Comparison of ENCODE assay signal across 8 cellular contexts in genomic region chr11:65502852-65503603, GRCh38. TPM values are rescaled to one million over a fixed set of nuclear protein-coding genes. Genes with fewer than 3 reads are reported as not detected.
DNase-seq lines count a peak whose midpoint lies in the region; ATAC-seq and TF ChIP-seq lines count a peak whose summit lies in the region.

No MANE protein-coding gene starts in this region.

- peak; percentile 64 for DNase-seq in CMK (ENCODE audit: low read depth)
- DNase-seq in NAMALWA (ENCODE audit: low spot score), result peak; percentile 46
- DNase-seq in effector memory CD4-positive, alpha-beta T cell, result no peak
- DNase-seq in neural progenitor cell (ENCODE audit: low spot score), result no peak
- no peak for DNase-seq in natural killer cell treated with Interleukin-12 subunit alpha and Interleukin-12 subunit beta and Interleukin-15 and Interleukin-18, amount 100 ng/mL, for 72 hours (ENCODE audit: low spot score)
- DNase-seq in DMS114 treated with DMSO at 0.1 percent for 48 hours (lab: John Stamatoyannopoulos, UW; ENCODE audit: unreplicated experiment), result no peak
- DNase-seq in activated CD8-positive, alpha-beta memory T cell treated with anti-CD3 and anti-CD28 coated beads, Interleukin-2, amount 50 U/mL, for 4 hours, result no peak

- peaks cover 27% of the 10 kb centered on the region for H3K36me3 Mint-ChIP-seq in neural progenitor cell
- peaks cover 31% of the 10 kb centered on the region for H3K36me3 Mint-ChIP-seq in natural killer cell treated with Interleukin-12 subunit alpha and Interleukin-12 subunit beta and Interleukin-15 and Interleukin-18, amount 100 ng/mL, for 72 hours

- H3K4me1 ChIP-seq in effector memory CD4-positive, alpha-beta T cell (ENCODE audit: control insufficient read depth, insufficient read depth, low read length, poor library complexity, severe bottlenecking), result peaks cover 31% of the 10 kb centered on the region
- peaks cover 7% of the 10 kb centered on the region for H3K4me1 ChIP-seq in neural progenitor cell

- no peak for TF ChIP-seq CTCF in neural progenitor cell (IDR thresholded peaks at IDR 0.05)

- H3F3A ChIP-seq in neural progenitor cell (ENCODE audit: low read depth), result peaks cover 98% of the 10 kb centered on the region

- peaks cover 34% of the 10 kb centered on the region for H3K4me1 Mint-ChIP-seq in neural progenitor cell
- H3K4me1 Mint-ChIP-seq in natural killer cell treated with Interleukin-12 subunit alpha and Interleukin-12 subunit beta and Interleukin-15 and Interleukin-18, amount 100 ng/mL, for 72 hours (ENCODE audit: low read depth in 2 of 2), result peaks cover 49 to 64% of the 10 kb centered on the region in 2 donors

- H3K9ac ChIP-seq in neural progenitor cell, result peak overlapping the region; percentile 100

- no peaks in the 10 kb centered on the region for H3K9me3 ChIP-seq in effector memory CD4-positive, alpha-beta T cell (ENCODE audit: control insufficient read depth, low read length)
- H3K9me3 ChIP-seq in neural progenitor cell (ENCODE audit: low read depth), result no peaks in the 10 kb centered on the region

- H3K79me2 ChIP-seq in neural progenitor cell (ENCODE audit: low read depth), result peaks cover 100% of the 10 kb centered on the region

- peak overlapping the region; percentile 16 for H3K27ac Mint-ChIP-seq in neural progenitor cell
- no peak overlapping the region for H3K27ac Mint-ChIP-seq in natural killer cell treated with Interleukin-12 subunit alpha and Interleukin-12 subunit beta and Interleukin-15 and Interleukin-18, amount 100 ng/mL, for 72 hours

- H3K4me3 Mint-ChIP-seq in neural progenitor cell, result no peak overlapping the region
- H3K4me3 Mint-ChIP-seq in natural killer cell treated with Interleukin-12 subunit alpha and Interleukin-12 subunit beta and Interleukin-15 and Interleukin-18, amount 100 ng/mL, for 72 hours, result no peak overlapping the region

- H3K4me3 ChIP-seq in effector memory CD4-positive, alpha-beta T cell (ENCODE audit: insufficient read depth, low read depth, low read length, poor library complexity, severe bottlenecking), result peak overlapping the region; percentile 85
- peak overlapping the region; percentile 93 for H3K4me3 ChIP-seq in neural progenitor cell

- peaks cover 28% of the 10 kb centered on the region for H3K27me3 Mint-ChIP-seq in neural progenitor cell (ENCODE audit: insufficient read depth, low read depth)
- H3K27me3 Mint-ChIP-seq in natural killer cell treated with Interleukin-12 subunit alpha and Interleukin-12 subunit beta and Interleukin-15 and Interleukin-18, amount 100 ng/mL, for 72 hours, result no peaks in the 10 kb centered on the region

- H3K4me2 ChIP-seq in neural progenitor cell, result peak overlapping the region; percentile 98

- H3K36me3 ChIP-seq in effector memory CD4-positive, alpha-beta T cell (ENCODE audit: control insufficient read depth, insufficient read depth, low read length), result peaks cover 61% of the 10 kb centered on the region
- peaks cover 72% of the 10 kb centered on the region for H3K36me3 ChIP-seq in neural progenitor cell

- no peak for ATAC-seq in natural killer cell treated with Interleukin-12 subunit alpha and Interleukin-12 subunit beta and Interleukin-15 and Interleukin-18, amount 100 ng/mL, for 72 hours
- ATAC-seq in HG03159 (IDR thresholded peaks at IDR 0.05; ENCODE audit: unreplicated experiment), result no peak

- H2AFZ ChIP-seq in neural progenitor cell (replicated peaks), result no peak overlapping the region

- H3K9me3 Mint-ChIP-seq in neural progenitor cell, result peaks cover 4% of the 10 kb centered on the region
- H3K9me3 Mint-ChIP-seq in natural killer cell treated with Interleukin-12 subunit alpha and Interleukin-12 subunit beta and Interleukin-15 and Interleukin-18, amount 100 ng/mL, for 72 hours, result no peaks in the 10 kb centered on the region

- peak overlapping the region; percentile 98 for H3K27ac ChIP-seq in effector memory CD4-positive, alpha-beta T cell (ENCODE audit: insufficient read depth, low read length, poor library complexity, severe bottlenecking)
- H3K27ac ChIP-seq in neural progenitor cell, result peak overlapping the region; percentile 15

- H4K20me1 ChIP-seq in neural progenitor cell (ENCODE audit: low read depth), result peaks cover 91% of the 10 kb centered on the region

- no peaks in the 10 kb centered on the region for H3K27me3 ChIP-seq in effector memory CD4-positive, alpha-beta T cell (replicated peaks; ENCODE audit: control insufficient read depth, insufficient read depth, low read length, poor library complexity, severe bottlenecking)
- H3K27me3 ChIP-seq in neural progenitor cell, result no peaks in the 10 kb centered on the region

RNA-seq across cellular contexts. Expression of gene MALAT1, which starts 4.2 kb away (rescaled TPM):
- total RNA-seq in neural progenitor cell (ENCODE audit: low replicate concordance), result 5,397 and 9,030 TPM in 2 replicates
- total RNA-seq in natural killer cell treated with Interleukin-12 subunit alpha and Interleukin-12 subunit beta and Interleukin-15 and Interleukin-18, amount 100 ng/mL, for 72 hours, result 1,000 to 10,000 TPM; 6,610 to 7,236 TPM

RNA-seq across cellular contexts. Expression of gene SCYL1, which starts 21.9 kb away (rescaled TPM):
- total RNA-seq in neural progenitor cell (ENCODE audit: low replicate concordance), result 16.9 and 45.2 TPM in 2 replicates
- total RNA-seq in natural killer cell treated with Interleukin-12 subunit alpha and Interleukin-12 subunit beta and Interleukin-15 and Interleukin-18, amount 100 ng/mL, for 72 hours, result 100 to 1,000 TPM in 1 of 2 donors, 10 to 100 TPM in 1; 84.5 to 112 TPM

RNA-seq across cellular contexts. Expression of gene LTBP3, which starts 55.1 kb away (rescaled TPM):
- 1.2 and 6.1 TPM in 2 replicates for total RNA-seq in neural progenitor cell (ENCODE audit: low replicate concordance)
- total RNA-seq in natural killer cell treated with Interleukin-12 subunit alpha and Interleukin-12 subunit beta and Interleukin-15 and Interleukin-18, amount 100 ng/mL, for 72 hours, result 10 to 100 TPM; 42.3 to 60.2 TPM

Comparison
In these comparisons a context has a peak if more than half of its experiments do, and no peak if none do; other contexts are left out.
1. DNase-seq: peak in CMK (single experiment) and NAMALWA (single experiment); none in effector memory CD4-positive, alpha-beta T cell (0 of 3), neural progenitor cell (single experiment), natural killer cell treated with Interleukin-12 subunit alpha and Interleukin-12 subunit beta and Interleukin-15 and Interleukin-18, amount 100 ng/mL, for 72 hours (single experiment), DMS114 treated with DMSO at 0.1 percent for 48 hours (single experiment) and activated CD8-positive, alpha-beta memory T cell treated with anti-CD3 and anti-CD28 coated beads, Interleukin-2, amount 50 U/mL, for 4 hours (single experiment).